10 cellular contexts compared by ENCODE assay signal in genomic region chr14:76267322-76268012, GRCh38.
A peak's percentile ranks its signal among the peaks of the same experiment; 100 is the strongest.
DNase-seq lines count a peak whose midpoint lies in the region; ATAC-seq and TF ChIP-seq lines count a peak whose summit lies in the region.
"Had no signal": no experiment of that assay in that cellular context is flagged by ENCODE, and none has a peak within 500 bp of the region (broad histone marks: within the 10 kb centered on the region; RNA-seq: fewer than 3 reads in every experiment).

No MANE protein-coding gene starts in this region.

- no peaks in the 10 kb centered on the region for H3K36me3 Mint-ChIP-seq in natural killer cell treated with Interleukin-12 subunit alpha and Interleukin-12 subunit beta and Interleukin-15 and Interleukin-18, amount 100 ng/mL, for 72 hours

- H3K4me1 ChIP-seq in MM.1S (ENCODE audit: low read length), result no peaks in the 10 kb centered on the region

- H3K79me2 ChIP-seq in MM.1S (ENCODE audit: low read length), result no peaks in the 10 kb centered on the region

- H3K27ac Mint-ChIP-seq in natural killer cell treated with Interleukin-12 subunit alpha and Interleukin-12 subunit beta and Interleukin-15 and Interleukin-18, amount 100 ng/mL, for 72 hours, result no peak overlapping the region
- H3K27ac Mint-ChIP-seq: T-helper 1 cell treated with Interleukin-12 subunit alpha and Interleukin-12 subunit beta and Interleukin-4 antibody, amounts not matched to agents 30 μg/mL and 1 μg/mL, for 36 hours had no signal

- H3K9me3 Mint-ChIP-seq in natural killer cell treated with Interleukin-12 subunit alpha and Interleukin-12 subunit beta and Interleukin-15 and Interleukin-18, amount 100 ng/mL, for 72 hours, result no peaks in the 10 kb centered on the region
- H3K9me3 Mint-ChIP-seq: T-helper 1 cell treated with Interleukin-12 subunit alpha and Interleukin-12 subunit beta and Interleukin-4 antibody, amounts not matched to agents 30 μg/mL and 1 μg/mL, for 36 hours had no signal

- no peak overlapping the region for H3K4me2 ChIP-seq in MM.1S (ENCODE audit: low read depth, low read length)

- H3K27ac ChIP-seq in MM.1S (ENCODE audit: low read length), result no peak overlapping the region
- H3K27ac ChIP-seq: 22Rv1 had no signal

- no peaks in the 10 kb centered on the region for H3F3A ChIP-seq in MM.1S (ENCODE audit: insufficient read depth, low read length)

- H3K9me2 ChIP-seq in MM.1S (replicated peaks; ENCODE audit: insufficient read depth, low read length), result no peaks in the 10 kb centered on the region

- peaks cover 27 to 42% of the 10 kb centered on the region in 2 donors for H3K27me3 Mint-ChIP-seq in natural killer cell treated with Interleukin-12 subunit alpha and Interleukin-12 subunit beta and Interleukin-15 and Interleukin-18, amount 100 ng/mL, for 72 hours

- DNase-seq in NCI-H2029 treated with DMSO at 0.1 percent for 48 hours (lab: John Stamatoyannopoulos, UW), result peak; percentile 4
- DNase-seq in NCI-H2029 (lab: John Stamatoyannopoulos, UW), result no peak
- DNase-seq in SK-N-DZ (ENCODE audit: low spot score), result peak; percentile 12
- peak; percentile 37 to 78 for DNase-seq in foreskin fibroblast
- no peak for DNase-seq in natural killer cell treated with Interleukin-12 subunit alpha and Interleukin-12 subunit beta and Interleukin-15 and Interleukin-18, amount 100 ng/mL, for 72 hours (ENCODE audit: low spot score)
- no peak for DNase-seq in MM.1S
- no peak for DNase-seq in NCI-H1694 treated with DMSO at 0.1 percent for 48 hours (lab: John Stamatoyannopoulos, UW)

- H3K27me3 ChIP-seq in MM.1S (replicated peaks; ENCODE audit: insufficient read depth, low read length), result no peaks in the 10 kb centered on the region

- no peak overlapping the region for H3K9ac ChIP-seq in MM.1S (ENCODE audit: low read length)

- H3K4me3 Mint-ChIP-seq in natural killer cell treated with Interleukin-12 subunit alpha and Interleukin-12 subunit beta and Interleukin-15 and Interleukin-18, amount 100 ng/mL, for 72 hours, result peak overlapping the region; percentile 42
- H3K4me3 Mint-ChIP-seq: T-helper 1 cell treated with Interleukin-12 subunit alpha and Interleukin-12 subunit beta and Interleukin-4 antibody, amounts not matched to agents 30 μg/mL and 1 μg/mL, for 36 hours had no signal

- H4K20me1 ChIP-seq in MM.1S (ENCODE audit: insufficient read depth, low read length), result no peaks in the 10 kb centered on the region

- H2AFZ ChIP-seq in MM.1S (ENCODE audit: low read length), result no peak overlapping the region

- TF ChIP-seq CTCF in foreskin fibroblast (IDR thresholded peaks at IDR 0.05; ENCODE audit: low read depth, low read length) (peak; percentile 26), MM.1S (IDR thresholded peaks at IDR 0.05; ENCODE audit: low read length) (no peak)

- peak in 1 of 2 donors; percentile 40 for ATAC-seq in natural killer cell treated with Interleukin-12 subunit alpha and Interleukin-12 subunit beta and Interleukin-15 and Interleukin-18, amount 100 ng/mL, for 72 hours
- ATAC-seq in GM18861 (IDR thresholded peaks at IDR 0.05; ENCODE audit: unreplicated experiment), result no peak

- H3K9me3 ChIP-seq in MM.1S (replicated peaks; ENCODE audit: insufficient read depth, low read length), result no peaks in the 10 kb centered on the region

- H3K4me1 Mint-ChIP-seq in natural killer cell treated with Interleukin-12 subunit alpha and Interleukin-12 subunit beta and Interleukin-15 and Interleukin-18, amount 100 ng/mL, for 72 hours (ENCODE audit: low read depth in 2 of 2), result no peaks in the 10 kb centered on the region

- peak overlapping the region; percentile 44 to 67 for H3K4me3 ChIP-seq in foreskin fibroblast (ENCODE audit: low read depth in 1 of 2, low read length in 2 of 2)
- H3K4me3 ChIP-seq in MM.1S (ENCODE audit: low read length), result no peak overlapping the region

- H3K36me3 ChIP-seq in MM.1S (replicated peaks; ENCODE audit: insufficient read depth, low read length), result no peaks in the 10 kb centered on the region

Comparison
In these comparisons a context has a peak if more than half of its experiments do, and no peak if none do; other contexts are left out.
1. DNase-seq: peak in NCI-H2029 treated with DMSO at 0.1 percent for 48 hours (single experiment), SK-N-DZ (single experiment) and foreskin fibroblast (2 of 2); none in NCI-H2029 (single experiment), natural killer cell treated with Interleukin-12 subunit alpha and Interleukin-12 subunit beta and Interleukin-15 and Interleukin-18, amount 100 ng/mL, for 72 hours (single experiment), MM.1S (single experiment) and NCI-H1694 treated with DMSO at 0.1 percent for 48 hours (single experiment).